In the genomic region with DNA sequence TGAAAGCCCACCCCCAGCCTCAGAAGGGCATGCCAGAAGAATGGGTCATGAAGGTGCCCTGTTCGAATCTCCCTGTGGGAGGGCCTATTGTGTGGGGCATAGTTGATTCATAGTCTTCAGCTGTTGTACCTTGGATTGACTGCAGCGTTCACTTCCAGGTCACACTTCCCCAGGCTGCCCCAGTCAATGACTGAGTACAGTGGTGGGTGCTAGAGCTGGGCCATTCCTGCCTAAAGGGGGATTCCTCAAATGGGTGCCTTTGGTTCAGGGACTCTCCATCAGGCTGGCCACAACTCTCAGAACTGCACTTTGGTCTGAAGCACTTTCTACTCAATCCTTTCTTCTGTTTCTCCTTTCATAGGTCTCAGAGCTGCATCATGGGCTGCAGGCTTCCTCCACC, we compare ENCODE assay signal across 12 cellular contexts. TPM values are rescaled to one million over a fixed set of nuclear protein-coding genes. Genes with fewer than 3 reads are reported as not detected.
DNase-seq lines count a peak whose midpoint lies in the region; ATAC-seq and TF ChIP-seq lines count a peak whose summit lies in the region.
"Had no signal": no experiment of that assay in that cellular context is flagged by ENCODE, and none has a peak within 500 bp of the region (broad histone marks: within the 10 kb centered on the region; RNA-seq: fewer than 3 reads in every experiment).

No MANE protein-coding gene starts in this region.

- H3K4me3 ChIP-seq in naive thymus-derived CD4-positive, alpha-beta T cell (ENCODE audit: low read length) = no peak overlapping the region
- H3K4me3 ChIP-seq in gastroesophageal sphincter = no peak overlapping the region
- no peak overlapping the region for H3K4me3 ChIP-seq in esophagus squamous epithelium

- intact Hi-C loops in naive thymus-derived CD4-positive, alpha-beta T cell (cut with micrococcal nuclease) = loop anchor here (5.0 kb wide), 1 partner anchor 56 kb away; no protein-coding TSS in a partner anchor
- intact Hi-C loops in esophagus squamous epithelium (cut with DNase I) = no loop called here

- TF ChIP-seq POLR2A in gastroesophageal sphincter (IDR thresholded peaks at IDR 0.05) (no peak), esophagus squamous epithelium (IDR thresholded peaks at IDR 0.05) (no peak)

- no peak overlapping the region for H3K27ac ChIP-seq in naive thymus-derived CD4-positive, alpha-beta T cell (ENCODE audit: low read depth, low read length)
- H3K27ac ChIP-seq in gastroesophageal sphincter (peak overlapping the region in 2 of 4 donors; percentile 14 to 54), esophagus squamous epithelium (peak overlapping the region in 2 of 4 donors; percentile 9 to 60)

- CTCF ChIA-PET in naive thymus-derived CD4-positive, alpha-beta T cell (lab: Charles Lee) = interaction anchor here (1.0 kb wide), 1 partner anchor 13 kb away, joined by 3 read pairs; no protein-coding TSS in a partner anchor

- no peak for TF ChIP-seq EP300 in gastroesophageal sphincter (IDR thresholded peaks at IDR 0.05)

- no peaks in the 10 kb centered on the region for H3K9me3 ChIP-seq in naive thymus-derived CD4-positive, alpha-beta T cell (ENCODE audit: control insufficient read depth in 2 of 3, low read length in 3 of 3)
- H3K9me3 ChIP-seq in gastroesophageal sphincter = no peaks in the 10 kb centered on the region
- H3K9me3 ChIP-seq in esophagus squamous epithelium = no peaks in the 10 kb centered on the region

- no peaks in the 10 kb centered on the region for H3K9me3 Mint-ChIP-seq in naive thymus-derived CD4-positive, alpha-beta T cell
- H3K9me3 Mint-ChIP-seq: activated CD4-positive, alpha-beta T cell treated with anti-CD3 and anti-CD28 coated beads, Interleukin-2, amount 10 ng/mL, durations not matched to agents 24 days and 14 days had no signal

- H3K4me1 ChIP-seq in naive thymus-derived CD4-positive, alpha-beta T cell (ENCODE audit: control insufficient read depth in 2 of 2, insufficient read depth in 2 of 2, low read length in 2 of 2) = peaks cover 10 to 14% of the 10 kb centered on the region in 2 donors
- H3K4me1 ChIP-seq in gastroesophageal sphincter = peaks cover 0 to 5% (median 0%) of the 10 kb centered on the region in 3 donors
- H3K4me1 ChIP-seq in esophagus squamous epithelium = peaks cover 0 to 11% (median 8%) of the 10 kb centered on the region in 3 donors

- no peaks in the 10 kb centered on the region for H3K36me3 Mint-ChIP-seq in naive thymus-derived CD4-positive, alpha-beta T cell

- no peaks in the 10 kb centered on the region for H3K36me3 ChIP-seq in naive thymus-derived CD4-positive, alpha-beta T cell (ENCODE audit: control insufficient read depth in 2 of 3, insufficient read depth in 3 of 3, low read length in 3 of 3)
- H3K36me3 ChIP-seq in gastroesophageal sphincter (no peaks in the 10 kb centered on the region), esophagus squamous epithelium (no peaks in the 10 kb centered on the region)

- H3K4me1 Mint-ChIP-seq in naive thymus-derived CD4-positive, alpha-beta T cell = peaks cover 22 to 51% (median 31%) of the 10 kb centered on the region in 7 donors

- POLR2A ChIA-PET in naive thymus-derived CD4-positive, alpha-beta T cell (lab: Charles Lee) = interaction anchor here (2.6 kb wide), 1 partner anchor 35 kb away, joined by 24 read pairs; the partner anchor contains the start of gene RASGEF1B

- no peak overlapping the region for H3K4me3 Mint-ChIP-seq in naive thymus-derived CD4-positive, alpha-beta T cell
- H3K4me3 Mint-ChIP-seq: activated CD4-positive, alpha-beta T cell treated with anti-CD3 and anti-CD28 coated beads, Interleukin-2, amount 10 ng/mL, durations not matched to agents 24 days and 14 days had no signal

- no peaks in the 10 kb centered on the region for H3K27me3 ChIP-seq in naive thymus-derived CD4-positive, alpha-beta T cell (ENCODE audit: control insufficient read depth in 2 of 2, insufficient read depth in 2 of 2, low read length in 2 of 2)
- H3K27me3 ChIP-seq in gastroesophageal sphincter (no peaks in the 10 kb centered on the region), esophagus squamous epithelium (no peaks in the 10 kb centered on the region)

- peaks cover 0 to 2% (median 0%) of the 10 kb centered on the region in 5 donors for H3K27me3 Mint-ChIP-seq in naive thymus-derived CD4-positive, alpha-beta T cell

- no peak for DNase-seq in naive thymus-derived CD4-positive, alpha-beta T cell
- DNase-seq in NCI-H774 (lab: John Stamatoyannopoulos, UW) (no peak), LoVo (ENCODE audit: low spot score) (no peak), esophagus squamous epithelium (lab: John Stamatoyannopoulos, UW) (no peak)
- DNase-seq: activated CD4-positive, alpha-beta T cell treated with anti-CD3 and anti-CD28 coated beads, Interleukin-2, amount 10 ng/mL, durations not matched to agents 24 days and 14 days; anterior cingulate cortex; posterior cingulate gyrus; SHP77 treated with DMSO at 0.1 percent for 48 hours had no signal

- TF ChIP-seq CTCF in gastroesophageal sphincter (IDR thresholded peaks at IDR 0.05) (no peak), esophagus squamous epithelium (IDR thresholded peaks at IDR 0.05) (no peak)

- H3K27ac Mint-ChIP-seq in naive thymus-derived CD4-positive, alpha-beta T cell = peak overlapping the region in 7 of 9 donors; percentile 15 to 83 (median 63)
- H3K27ac Mint-ChIP-seq: activated CD4-positive, alpha-beta T cell treated with anti-CD3 and anti-CD28 coated beads, Interleukin-2, amount 10 ng/mL, durations not matched to agents 24 days and 14 days had no signal

- peak; percentile 75 for ATAC-seq in GM18520 (IDR thresholded peaks at IDR 0.05; ENCODE audit: unreplicated experiment)
- ATAC-seq in GM21423 (IDR thresholded peaks at IDR 0.05; ENCODE audit: unreplicated experiment) = peak; percentile 56
- peak; percentile 67 for ATAC-seq in HG03135 (IDR thresholded peaks at IDR 0.05; ENCODE audit: unreplicated experiment)
- no peak for ATAC-seq in naive thymus-derived CD4-positive, alpha-beta T cell
- no peak for ATAC-seq in gastroesophageal sphincter

- WGBS in gastroesophageal sphincter (ENCODE audit: low coverage in 1 of 2), 2 donors = 84% methylated on average over 2 of the region's 2 CpGs; no CpG with 5 or more reads in 1 of the 2 donors
- WGBS in esophagus squamous epithelium, 2 donors = 63 to 82% methylated on average over 2 of the region's 2 CpGs

RNA-seq across cellular contexts. Expression of gene RASGEF1B, which starts 35.0 kb away (rescaled TPM):
- total RNA-seq in naive thymus-derived CD4-positive, alpha-beta T cell = 10 to 100 TPM in 4 of 5 experiments, 1 to 10 TPM in 1; 1.1 to 82.5 (median 11.5) TPM
- polyA plus RNA-seq in naive thymus-derived CD4-positive, alpha-beta T cell = 1 to 10 TPM; 5.2 to 8.1 TPM
- 10 to 100 TPM in 2 of 4 donors, 1 to 10 TPM in 2; 4.0 to 14.7 (median 9.4) TPM for total RNA-seq in gastroesophageal sphincter
- total RNA-seq in esophagus squamous epithelium = 10 to 100 TPM in 3 of 4 donors, 1 to 10 TPM in 1; 9.1 to 18.9 (median 13.9) TPM

Comparison
In these comparisons a context has a peak if more than half of its experiments do, and no peak if none do; other contexts are left out.
1. ATAC-seq: peak in GM18520 (single experiment), GM21423 (single experiment) and HG03135 (single experiment); none in naive thymus-derived CD4-positive, alpha-beta T cell (single experiment) and gastroesophageal sphincter (single experiment).